27 cellular contexts compared by ENCODE assay signal in genomic region chr6:165581678-165582077, GRCh38.
"Had no signal": no experiment of that assay in that cellular context is flagged by ENCODE, and none has a peak within 500 bp of the region (broad histone marks: within the 10 kb centered on the region; RNA-seq: fewer than 3 reads in every experiment).

No MANE protein-coding gene starts in this region.

- H3K27me3 ChIP-seq: foreskin keratinocyte, gastroesophageal sphincter, neutrophil, sigmoid colon, stomach, transverse colon, vagina had no signal

- H3K36me3 ChIP-seq: gastroesophageal sphincter, lower lobe of right lung, neutrophil, prostate gland, sigmoid colon, stomach, transverse colon, vagina had no signal

- H3K27ac ChIP-seq: epithelial cell of prostate, foreskin keratinocyte, gastroesophageal sphincter, lower lobe of right lung, neutrophil, parathyroid adenoma, prostate gland, sigmoid colon, stomach, transverse colon, vagina had no signal

- H3K4me3 ChIP-seq: gastroesophageal sphincter, lower lobe of right lung, mucosa of descending colon, prostate gland, sigmoid colon, stomach, transverse colon, vagina had no signal

- H3K9me3 ChIP-seq: lower lobe of right lung, mucosa of descending colon, neutrophil, prostate gland, sigmoid colon, transverse colon, vagina had no signal

- ATAC-seq: esophagus mucosa; foreskin keratinocyte; gastroesophageal sphincter; left ventricle myocardium superior; lower lobe of right lung; mucosa of descending colon; natural killer cell treated with Interleukin-12 subunit alpha and Interleukin-12 subunit beta and Interleukin-15 and Interleukin-18, amount 100 ng/mL, for 72 hours; right cardiac atrium; stimulated activated effector memory CD8-positive, alpha-beta T cell treated with anti-CD3 and anti-CD28 coated beads, Interleukin-12 subunit alpha, Interleukin-12 subunit beta, amount 100 ng/mL, for 72 hours had no signal

- H3K4me1 ChIP-seq: foreskin keratinocyte, gastroesophageal sphincter, lower lobe of right lung, parathyroid adenoma, prostate gland, sigmoid colon, stomach, transverse colon, vagina had no signal

- DNase-seq: cortex of kidney; effector CD4-positive, alpha-beta T cell; endodermal cell; foreskin keratinocyte; immature natural killer cell; islet precursor cell; kidney glomerular epithelial cell; left ventricle myocardium superior; lower lobe of right lung; mucosa of descending colon; naive B cell; right cardiac atrium; sigmoid colon; stimulated activated CD4-positive, alpha-beta T cell treated with anti-CD3 and anti-CD28 coated beads, Interleukin-2, amount 100 ng/mL, for 24 hours; stimulated activated CD4-positive, alpha-beta T cell treated with anti-CD3 and anti-CD28 coated beads, Interleukin-4, amount 100 ng/mL, for 24 hours; stimulated activated naive CD4-positive, alpha-beta T cell treated with Interleukin-2 at 50 U/mL for 16 hours; stomach; transverse colon had no signal
